Comparison of ENCODE assay signal across 9 cellular contexts in the genomic region with DNA sequence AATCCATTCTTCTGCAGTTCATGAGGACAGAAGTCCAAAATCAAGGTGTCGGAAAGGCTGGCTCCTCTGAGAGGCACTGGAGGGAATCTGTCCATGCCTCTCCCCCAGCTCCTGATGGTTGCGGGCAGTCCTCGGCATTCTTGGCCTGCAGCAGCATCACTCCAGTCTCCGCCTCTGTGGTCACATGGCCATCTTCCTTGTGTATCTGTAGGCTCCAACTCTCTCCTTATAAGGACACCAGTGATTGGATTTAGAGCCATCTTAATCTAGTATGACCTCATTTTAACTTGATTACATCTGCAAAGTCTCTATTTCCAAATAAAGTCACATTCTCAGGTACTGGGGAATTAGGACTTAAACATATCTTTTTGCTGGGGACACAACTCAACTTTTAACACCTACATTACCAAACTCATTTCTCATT. TPM values are rescaled to one million over a fixed set of nuclear protein-coding genes. Genes with fewer than 3 reads are reported as not detected.
DNase-seq lines count a peak whose midpoint lies in the region; ATAC-seq and TF ChIP-seq lines count a peak whose summit lies in the region.
"Had no signal": no experiment of that assay in that cellular context is flagged by ENCODE, and none has a peak within 500 bp of the region (broad histone marks: within the 10 kb centered on the region; RNA-seq: fewer than 3 reads in every experiment).

No MANE protein-coding gene starts in this region.

- H3K4me1 ChIP-seq in right lobe of liver (peaks cover 0 to 4% (median 0%) of the 10 kb centered on the region in 4 donors), tibial artery (peaks cover 0 to 39% (median 37%) of the 10 kb centered on the region in 4 donors), PC-9 (replicated peaks; ENCODE audit: insufficient read depth) (peaks cover 57% of the 10 kb centered on the region)

- DNase-seq in choroid plexus epithelial cell (ENCODE audit: low read depth), result peak; percentile 93
- no peak for DNase-seq in right lobe of liver
- DNase-seq in tibial artery, result peak; percentile 80 to 90
- no peak for DNase-seq in PC-9
- no peak for DNase-seq in effector CD4-positive, alpha-beta T cell
- DNase-seq: activated naive CD4-positive, alpha-beta T cell treated with anti-CD3 and anti-CD28 coated beads for 36 hours had no signal

- H3K36me3 ChIP-seq in right lobe of liver (no peaks in the 10 kb centered on the region), tibial artery (no peaks in the 10 kb centered on the region), PC-9 (ENCODE audit: low read depth) (no peaks in the 10 kb centered on the region)

- TF ChIP-seq RAD21 in Ishikawa (IDR thresholded peaks at IDR 0.05; ENCODE audit: low read depth), result no peak

- no peak overlapping the region for H3K4me3 ChIP-seq in choroid plexus epithelial cell (ENCODE audit: low read depth, low read length)
- H3K4me3 ChIP-seq in right lobe of liver, result no peak overlapping the region
- H3K4me3 ChIP-seq in tibial artery, result peak overlapping the region in 1 of 2 donors; percentile 9
- no peak overlapping the region for H3K4me3 ChIP-seq in PC-9

- BruUV-seq in PC-9 (replicated peaks; lab: Mats Ljungman, UMichigan), result no TSS peak

- intact Hi-C loops in right lobe of liver (cut with DNase I), result no loop called here
- intact Hi-C loops in tibial artery (cut with DNase I; ENCODE audit: low total_unique reads), result no loop called here
- intact Hi-C loops in PC-9 (cut with micrococcal nuclease; ENCODE audit: unreplicated experiment), result loop anchor here (10.0 kb wide), 1 partner anchor 53 kb away; a partner anchor contains a TSS

- no peak for TF ChIP-seq CTCF in choroid plexus epithelial cell (conservative IDR thresholded peaks at IDR 0.05; ENCODE audit: low read depth, low read length)
- TF ChIP-seq CTCF in right lobe of liver (IDR thresholded peaks at IDR 0.05), result no peak
- no peak for TF ChIP-seq CTCF in tibial artery (IDR thresholded peaks at IDR 0.05)
- TF ChIP-seq CTCF in PC-9 (conservative IDR thresholded peaks at IDR 0.05), result no peak

- no CpG with 5 or more reads among the region's 4 CpGs for WGBS in right lobe of liver (ENCODE audit: insufficient coverage, low coverage, low lambda C conversion rate, missing lambda C conversion rate)

- ATAC-seq in right lobe of liver (peak; percentile 28 to 61 (median 46)), GM18868 (IDR thresholded peaks at IDR 0.05; ENCODE audit: unreplicated experiment) (no peak), GM21381 (IDR thresholded peaks at IDR 0.05; ENCODE audit: unreplicated experiment) (no peak)

- TF ChIP-seq EP300 in Ishikawa (IDR thresholded peaks at IDR 0.05; ENCODE audit: borderline replicate concordance), result no peak

- no peak for TF ChIP-seq POLR2A in right lobe of liver (IDR thresholded peaks at IDR 0.05)

- H3K4me2 ChIP-seq in PC-9, result no peak overlapping the region

- H3K9me3 ChIP-seq in right lobe of liver (no peaks in the 10 kb centered on the region), tibial artery (no peaks in the 10 kb centered on the region), PC-9 (ENCODE audit: insufficient read depth, low read depth) (no peaks in the 10 kb centered on the region)

- CTCF ChIA-PET in PC-9 (lab: Charles Lee), result no interaction called here

- no peaks in the 10 kb centered on the region for H4K20me1 ChIP-seq in PC-9 (ENCODE audit: insufficient read depth)

- peaks cover 33% of the 10 kb centered on the region for H3F3A ChIP-seq in PC-9 (ENCODE audit: insufficient read depth, low read depth)

- H3K27me3 ChIP-seq in right lobe of liver, result no peaks in the 10 kb centered on the region
- no peaks in the 10 kb centered on the region for H3K27me3 ChIP-seq in tibial artery
- H3K27me3 ChIP-seq in PC-9 (ENCODE audit: insufficient read depth, low read depth), result no peaks in the 10 kb centered on the region

- no peaks in the 10 kb centered on the region for H3K9me2 ChIP-seq in PC-9 (ENCODE audit: insufficient read depth)

- peak overlapping the region; percentile 26 to 67 (median 63) for H3K27ac ChIP-seq in right lobe of liver
- H3K27ac ChIP-seq in tibial artery, result peak overlapping the region; percentile 76 to 88
- H3K27ac ChIP-seq in PC-9, result no peak overlapping the region

- H2AFZ ChIP-seq in PC-9, result no peak overlapping the region

- POLR2A ChIA-PET in PC-9 (lab: Charles Lee; ENCODE audit: unreplicated experiment), result no interaction called here

- no peaks in the 10 kb centered on the region for H3K79me2 ChIP-seq in PC-9 (ENCODE audit: low read depth)

TF ChIP-seq in Ishikawa, 13 proteins besides CTCF, POLR2A, EP300 and RAD21:
- TF ChIP-seq, protein P1, sequence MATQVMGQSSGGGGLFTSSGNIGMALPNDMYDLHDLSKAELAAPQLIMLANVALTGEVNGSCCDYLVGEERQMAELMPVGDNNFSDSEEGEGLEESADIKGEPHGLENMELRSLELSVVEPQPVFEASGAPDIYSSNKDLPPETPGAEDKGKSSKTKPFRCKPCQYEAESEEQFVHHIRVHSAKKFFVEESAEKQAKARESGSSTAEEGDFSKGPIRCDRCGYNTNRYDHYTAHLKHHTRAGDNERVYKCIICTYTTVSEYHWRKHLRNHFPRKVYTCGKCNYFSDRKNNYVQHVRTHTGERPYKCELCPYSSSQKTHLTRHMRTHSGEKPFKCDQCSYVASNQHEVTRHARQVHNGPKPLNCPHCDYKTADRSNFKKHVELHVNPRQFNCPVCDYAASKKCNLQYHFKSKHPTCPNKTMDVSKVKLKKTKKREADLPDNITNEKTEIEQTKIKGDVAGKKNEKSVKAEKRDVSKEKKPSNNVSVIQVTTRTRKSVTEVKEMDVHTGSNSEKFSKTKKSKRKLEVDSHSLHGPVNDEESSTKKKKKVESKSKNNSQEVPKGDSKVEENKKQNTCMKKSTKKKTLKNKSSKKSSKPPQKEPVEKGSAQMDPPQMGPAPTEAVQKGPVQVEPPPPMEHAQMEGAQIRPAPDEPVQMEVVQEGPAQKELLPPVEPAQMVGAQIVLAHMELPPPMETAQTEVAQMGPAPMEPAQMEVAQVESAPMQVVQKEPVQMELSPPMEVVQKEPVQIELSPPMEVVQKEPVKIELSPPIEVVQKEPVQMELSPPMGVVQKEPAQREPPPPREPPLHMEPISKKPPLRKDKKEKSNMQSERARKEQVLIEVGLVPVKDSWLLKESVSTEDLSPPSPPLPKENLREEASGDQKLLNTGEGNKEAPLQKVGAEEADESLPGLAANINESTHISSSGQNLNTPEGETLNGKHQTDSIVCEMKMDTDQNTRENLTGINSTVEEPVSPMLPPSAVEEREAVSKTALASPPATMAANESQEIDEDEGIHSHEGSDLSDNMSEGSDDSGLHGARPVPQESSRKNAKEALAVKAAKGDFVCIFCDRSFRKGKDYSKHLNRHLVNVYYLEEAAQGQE (IDR thresholded peaks at IDR 0.05; ENCODE audit: low read depth), result no peak
- TF ChIP-seq FOXM1 (IDR thresholded peaks at IDR 0.05; ENCODE audit: borderline replicate concordance, low read depth) (no peak), YY1 (IDR thresholded peaks at IDR 0.05; ENCODE audit: low read depth) (no peak), TEAD4 (IDR thresholded peaks at IDR 0.05) (no peak), CEBPB (IDR thresholded peaks at IDR 0.05) (no peak), NFIC (IDR thresholded peaks at IDR 0.05) (no peak)
- TF ChIP-seq, protein P2, sequence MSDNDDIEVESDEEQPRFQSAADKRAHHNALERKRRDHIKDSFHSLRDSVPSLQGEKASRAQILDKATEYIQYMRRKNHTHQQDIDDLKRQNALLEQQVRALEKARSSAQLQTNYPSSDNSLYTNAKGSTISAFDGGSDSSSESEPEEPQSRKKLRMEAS (IDR thresholded peaks at IDR 0.05), result peak; percentile 38
- TF ChIP-seq, protein P3, sequence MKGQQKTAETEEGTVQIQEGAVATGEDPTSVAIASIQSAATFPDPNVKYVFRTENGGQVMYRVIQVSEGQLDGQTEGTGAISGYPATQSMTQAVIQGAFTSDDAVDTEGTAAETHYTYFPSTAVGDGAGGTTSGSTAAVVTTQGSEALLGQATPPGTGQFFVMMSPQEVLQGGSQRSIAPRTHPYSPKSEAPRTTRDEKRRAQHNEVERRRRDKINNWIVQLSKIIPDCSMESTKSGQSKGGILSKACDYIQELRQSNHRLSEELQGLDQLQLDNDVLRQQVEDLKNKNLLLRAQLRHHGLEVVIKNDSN (IDR thresholded peaks at IDR 0.05), result peak; percentile 92

RNA-seq across cellular contexts. Expression of a gene that starts 56.0 kb away (rescaled TPM):
- total RNA-seq in right lobe of liver (100 to 1,000 TPM in 2 of 6 experiments, 10 to 100 TPM in 4; 48.4 to 109 (median 97.8) TPM), PC-9 (2021) (349 and 361 TPM in 2 replicates)

Comparison
In these comparisons a context has a peak if more than half of its experiments do, and no peak if none do; other contexts are left out.
1. DNase-seq: peak in choroid plexus epithelial cell (single experiment) and tibial artery (2 of 2); none in right lobe of liver (0 of 3), PC-9 (0 of 2) and effector CD4-positive, alpha-beta T cell (single experiment).
2. ATAC-seq: peak in right lobe of liver (4 of 4); none in GM18868 (single experiment) and GM21381 (single experiment).